8 cellular contexts compared by ENCODE assay signal in genomic region chr12:1690578-1691122, GRCh38. TPM values are rescaled to one million over a fixed set of nuclear protein-coding genes. Genes with fewer than 3 reads are reported as not detected.
A peak's percentile ranks its signal among the peaks of the same experiment; 100 is the strongest.
DNase-seq lines count a peak whose midpoint lies in the region; ATAC-seq and TF ChIP-seq lines count a peak whose summit lies in the region.

Gene ADIPOR2, plus strand, starts transcription at chr12:1691070. Its CDS starts 63,274 bp downstream, at chr12:1754344.

- H3K36me3 ChIP-seq in skeletal muscle tissue (ENCODE audit: control insufficient read depth in 3 of 3, insufficient read depth in 3 of 3, low read length in 3 of 3), result no peaks in the 10 kb centered on the region

- POLR2A ChIA-PET in AG04449 (lab: Yijun Ruan, JAX), result interaction anchor here (0.7 to 1.5 kb wide), 5 partner anchors 10 to 105 kb away, joined by 3 to 7 read pairs (median 4); no protein-coding TSS in a partner anchor

- peak within 1 kb of the TSS; percentile 91 for H3K4me3 ChIP-seq in AG04449 (ENCODE audit: low read depth, low read length)
- peak within 1 kb of the TSS; percentile 84 for H3K4me3 ChIP-seq in iPS-18c (ENCODE audit: insufficient read depth, low read depth, low read length)
- peak within 1 kb of the TSS; percentile 84 to 89 (median 89) for H3K4me3 ChIP-seq in skeletal muscle tissue (ENCODE audit: low read length in 3 of 3)

- peak within 1 kb of the TSS; percentile 89 to 93 (median 90) for H3K9ac ChIP-seq in skeletal muscle tissue (ENCODE audit: low read depth in 1 of 3, low read length in 3 of 3)

- in situ Hi-C loops in T47D (cut with HindIII; ENCODE audit: low pct_unique_long_range_greater_than_20kb, low sequenced_read_pairs), result no loop called here

- H3K4me1 ChIP-seq in skeletal muscle tissue (ENCODE audit: control insufficient read depth in 3 of 3, insufficient read depth in 3 of 3, low read length in 3 of 3), result peaks cover 8 to 16% (median 11%) of the 10 kb centered on the region in 3 donors

- ATAC-seq in GM18873 (IDR thresholded peaks at IDR 0.05; ENCODE audit: low FRiP score, unreplicated experiment), result peak; percentile 87
- peak; percentile 93 for ATAC-seq in HG03135 (IDR thresholded peaks at IDR 0.05; ENCODE audit: unreplicated experiment)

- no peaks in the 10 kb centered on the region for H3K9me3 ChIP-seq in iPS-18c (ENCODE audit: control insufficient read depth, insufficient read depth, low read length)
- H3K9me3 ChIP-seq in skeletal muscle tissue (ENCODE audit: control insufficient read depth in 3 of 3, low read length in 3 of 3), result no peaks in the 10 kb centered on the region

- no peaks in the 10 kb centered on the region for H3K27me3 ChIP-seq in skeletal muscle tissue (ENCODE audit: control insufficient read depth in 3 of 3, insufficient read depth in 3 of 3, low read length in 3 of 3)

- TF ChIP-seq CTCF in AG04449 (IDR thresholded peaks at IDR 0.05; ENCODE audit: insufficient read depth, low read length, missing control alignments), result no peak
- TF ChIP-seq CTCF in VCaP (conservative IDR thresholded peaks at IDR 0.05), result no peak

- CTCF ChIA-PET in AG04449 (lab: Yijun Ruan, JAX), result interaction anchor here (1.1 to 1.5 kb wide), 3 partner anchors 10 to 100 kb away, joined by 4 to 6 read pairs (median 4); no protein-coding TSS in a partner anchor

- DNase-seq in AG04449 (ENCODE audit: low read depth, low spot score) (peak; percentile 80), NCI-H2196 treated with DMSO at 0.1 percent for 48 hours (lab: John Stamatoyannopoulos, UW; ENCODE audit: unreplicated experiment) (peak; percentile 74), T47D (ENCODE audit: low read depth in 1 of 2, low spot score in 1 of 2) (peak; percentile 96 to 98)

- H3K27ac ChIP-seq in VCaP (peak within 1 kb of the TSS; percentile 94), skeletal muscle tissue (ENCODE audit: low read depth, low read length) (peak within 1 kb of the TSS; percentile 94)

RNA-seq across cellular contexts. Expression of gene ADIPOR2, which starts in this region (rescaled TPM):
- 35.5 TPM for total RNA-seq in skeletal muscle tissue

Comparison
In these comparisons a context has a peak if more than half of its experiments do, and no peak if none do; other contexts are left out.
1. Peak in every context shown above with its lines: DNase-seq, ATAC-seq, H3K4me3 ChIP-seq and H3K27ac ChIP-seq.